32 cellular contexts compared by ENCODE assay signal in the genomic region with DNA sequence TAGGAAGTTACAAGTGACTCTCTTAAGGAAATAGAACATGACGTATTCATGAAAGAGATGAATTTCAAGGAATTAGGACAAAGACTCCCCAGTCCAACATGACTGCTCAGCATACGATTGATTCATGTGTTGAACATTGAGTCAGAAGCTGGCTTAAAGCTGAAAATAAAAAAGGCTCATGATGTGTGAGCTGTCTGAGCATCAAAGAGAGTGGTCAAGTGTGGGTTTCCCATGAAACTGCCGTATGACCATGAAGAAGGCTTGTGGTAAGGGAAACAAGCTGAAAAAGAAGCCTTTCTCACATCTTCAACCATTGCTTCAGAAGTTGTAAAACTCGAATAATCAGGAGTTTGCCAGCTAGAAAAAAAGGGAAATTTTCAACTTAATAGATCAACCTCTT.
"Had no signal": no experiment of that assay in that cellular context is flagged by ENCODE, and none has a peak within 500 bp of the region (broad histone marks: within the 10 kb centered on the region; RNA-seq: fewer than 3 reads in every experiment).

No MANE protein-coding gene starts in this region.

- H3K27ac ChIP-seq: epithelial cell of prostate, esophagus squamous epithelium, gastrocnemius medialis, right atrium auricular region, stomach, thyroid gland, upper lobe of left lung had no signal

- H3K9me3 Mint-ChIP-seq: activated CD4-positive, alpha-beta memory T cell treated with anti-CD3 and anti-CD28 coated beads for 36 hours; activated CD4-positive, alpha-beta T cell treated with anti-CD3 and anti-CD28 coated beads, Interleukin-2, amount 10 ng/mL, durations not matched to agents 24 days and 14 days; activated naive CD4-positive, alpha-beta T cell treated with anti-CD3 and anti-CD28 coated beads for 36 hours; activated T-helper 1 cell treated with anti-CD3 and anti-CD28 coated beads, Interleukin-12 subunit alpha, Interleukin-12 subunit beta, Interleukin-2, Interleukin-4 antibody, amounts not matched to agents 30 ng/mL and 10 ng/mL and 1 ng/mL, durations not matched to agents 14 hours and 24 hours and 36 hours had no signal

- H3K4me1 ChIP-seq: gastrocnemius medialis, right atrium auricular region, thyroid gland had no signal

- H3K4me3 Mint-ChIP-seq: activated CD4-positive, alpha-beta memory T cell treated with anti-CD3 and anti-CD28 coated beads for 36 hours; activated CD4-positive, alpha-beta T cell treated with anti-CD3 and anti-CD28 coated beads, Interleukin-2, amount 10 ng/mL, durations not matched to agents 24 days and 14 days; activated naive CD4-positive, alpha-beta T cell treated with anti-CD3 and anti-CD28 coated beads for 36 hours; activated naive CD8-positive, alpha-beta T cell treated with anti-CD3 and anti-CD28 coated beads for 36 hours; activated T-helper 1 cell treated with anti-CD3 and anti-CD28 coated beads, Interleukin-12 subunit alpha, Interleukin-12 subunit beta, Interleukin-2, Interleukin-4 antibody, amounts not matched to agents 30 ng/mL and 10 ng/mL and 1 ng/mL, durations not matched to agents 14 hours and 24 hours and 36 hours; naive thymus-derived CD8-positive, alpha-beta T cell; neural crest cell; stimulated activated naive B cell treated with anti-CD40 and anti-IgM and Interleukin-4, amounts not matched to agents 10 μg/mL and 1 μg/mL and 100 μg/mL, for 72 hours; T-helper 17 cell had no signal

- H3K36me3 Mint-ChIP-seq: activated CD4-positive, alpha-beta memory T cell treated with anti-CD3 and anti-CD28 coated beads for 36 hours; activated naive CD8-positive, alpha-beta T cell treated with anti-CD3 and anti-CD28 coated beads for 36 hours; naive thymus-derived CD8-positive, alpha-beta T cell; stimulated activated naive B cell treated with anti-CD40 and anti-IgM and Interleukin-4, amounts not matched to agents 10 μg/mL and 1 μg/mL and 100 μg/mL, for 72 hours had no signal

- H3K36me3 ChIP-seq: esophagus squamous epithelium, gastrocnemius medialis, right atrium auricular region, stomach, thyroid gland, upper lobe of left lung had no signal

- H3K27me3 Mint-ChIP-seq: activated CD4-positive, alpha-beta memory T cell treated with anti-CD3 and anti-CD28 coated beads for 36 hours; activated naive CD8-positive, alpha-beta T cell treated with anti-CD3 and anti-CD28 coated beads for 36 hours; T-helper 17 cell had no signal

- H3K4me1 Mint-ChIP-seq: activated CD4-positive, alpha-beta T cell treated with anti-CD3 and anti-CD28 coated beads, Interleukin-2, amount 10 ng/mL, durations not matched to agents 24 days and 14 days; activated naive CD8-positive, alpha-beta T cell treated with anti-CD3 and anti-CD28 coated beads for 36 hours; neural crest cell; T-helper 17 cell had no signal

- ATAC-seq: gastrocnemius medialis; left colon; naive thymus-derived CD8-positive, alpha-beta T cell; T-helper 17 cell had no signal

- H3K27me3 ChIP-seq: esophagus squamous epithelium, gastrocnemius medialis, right atrium auricular region, stomach, thyroid gland, upper lobe of left lung had no signal

- H3K27ac Mint-ChIP-seq: activated CD4-positive, alpha-beta memory T cell treated with anti-CD3 and anti-CD28 coated beads for 36 hours; activated CD4-positive, alpha-beta T cell treated with anti-CD3 and anti-CD28 coated beads, Interleukin-2, amount 10 ng/mL, durations not matched to agents 24 days and 14 days; activated naive CD4-positive, alpha-beta T cell treated with anti-CD3 and anti-CD28 coated beads for 36 hours; activated naive CD8-positive, alpha-beta T cell treated with anti-CD3 and anti-CD28 coated beads for 36 hours; activated T-helper 1 cell treated with anti-CD3 and anti-CD28 coated beads, Interleukin-12 subunit alpha, Interleukin-12 subunit beta, Interleukin-2, Interleukin-4 antibody, amounts not matched to agents 30 ng/mL and 10 ng/mL and 1 ng/mL, durations not matched to agents 14 hours and 24 hours and 36 hours; naive thymus-derived CD8-positive, alpha-beta T cell; stimulated activated naive B cell treated with anti-CD40 and anti-IgM and Interleukin-4, amounts not matched to agents 10 μg/mL and 1 μg/mL and 100 μg/mL, for 72 hours; T-helper 17 cell had no signal

- H3K4me3 ChIP-seq: esophagus squamous epithelium, gastrocnemius medialis, right atrium auricular region, stomach, thyroid gland, upper lobe of left lung had no signal

- H3K9me3 ChIP-seq: esophagus squamous epithelium, gastrocnemius medialis, right atrium auricular region, stomach, thyroid gland, upper lobe of left lung had no signal

- DNase-seq: activated CD4-positive, alpha-beta memory T cell treated with anti-CD3 and anti-CD28 coated beads for 36 hours; activated CD4-positive, alpha-beta T cell treated with anti-CD3 and anti-CD28 coated beads, Interleukin-2, amount 10 ng/mL, durations not matched to agents 24 days and 14 days; activated CD4-positive, CD25-positive, alpha-beta regulatory T cell treated with anti-CD3 and anti-CD28 coated beads, Interleukin-2, amount 50 U/mL, for 72 hours; activated CD8-positive, alpha-beta memory T cell treated with anti-CD3 and anti-CD28 coated beads, Interleukin-2, amount 50 U/mL, for 4 hours; activated effector memory CD4-positive, alpha-beta T cell treated with anti-CD3 and anti-CD28 coated beads, Interleukin-2, amount 50 U/mL, for 16 hours; activated naive CD4-positive, alpha-beta T cell treated with anti-CD3 and anti-CD28 coated beads for 36 hours; activated naive CD8-positive, alpha-beta T cell treated with anti-CD3 and anti-CD28 coated beads for 36 hours; activated T-cell treated with anti-CD3 and anti-CD28 coated beads, Interleukin-2, amount 50 U/mL, for 1 hour; amniotic stem cell; dermis blood vessel endothelial cell; effector CD4-positive, alpha-beta T cell; esophagus squamous epithelium; gastrocnemius medialis; glutamatergic neuron; left colon; mammary epithelial cell; midbrain; naive thymus-derived CD8-positive, alpha-beta T cell; stimulated activated CD4-positive, alpha-beta T cell treated with anti-CD3 and anti-CD28 coated beads, Interleukin-15, amount 100 ng/mL, for 24 hours; stimulated activated CD4-positive, alpha-beta T cell treated with anti-CD3 and anti-CD28 coated beads, Interleukin-2, amount 100 ng/mL, for 24 hours; stimulated activated naive B cell treated with anti-CD40 and anti-IgM and Interleukin-4, amounts not matched to agents 10 μg/mL and 1 μg/mL and 100 μg/mL, for 72 hours; stomach; T-helper 17 cell; T1000; thyroid gland; upper lobe of left lung had no signal

- FAIRE-seq: colon, keratinocyte had no signal
